In genomic region chr4:164959421-164959820, GRCh38 we compare ENCODE assay signal across 10 cellular contexts. TPM values are rescaled to one million over a fixed set of nuclear protein-coding genes. Genes with fewer than 3 reads are reported as not detected.
DNase-seq lines count a peak whose midpoint lies in the region; ATAC-seq, FAIRE-seq and TF ChIP-seq lines count a peak whose summit lies in the region.
"Not testable (repeated sequence)": the region's sequence is repeated elsewhere in the genome, so short reads cannot be mapped to it uniquely, and the experiment has no call there.
"Had no signal": no experiment of that assay in that cellular context is flagged by ENCODE, and none has a peak within 500 bp of the region (broad histone marks: within the 10 kb centered on the region; RNA-seq: fewer than 3 reads in every experiment).

No MANE protein-coding gene starts in this region.

- H3K4me3 ChIP-seq in AG10803 (ENCODE audit: low read length); HCT116 (replicated peaks in 1 of 2; ENCODE audit: low read depth in 1 of 2, low read length in 2 of 2); astrocyte (ENCODE audit: insufficient read depth, low read depth, low read length); choroid plexus epithelial cell (ENCODE audit: low read depth, low read length); fibroblast of villous mesenchyme (ENCODE audit: low read depth, low read length): not testable (repeated sequence)
- H3K4me3 ChIP-seq in skeletal muscle satellite cell (ENCODE audit: low read length) = peak overlapping the region; percentile 48

- not testable (repeated sequence) for H4K20me1 ChIP-seq in HCT116 (ENCODE audit: insufficient read depth); astrocyte (ENCODE audit: insufficient read depth, low read length)

- H3K4me1 ChIP-seq in HCT116 (ENCODE audit: control insufficient read depth in 1 of 2, insufficient read depth in 2 of 2, low read length in 2 of 2) (peaks cover 6 to 28% of the 10 kb centered on the region in 2 experiments; a peak in 3 of 4 replicates), skeletal muscle satellite cell (ENCODE audit: control insufficient read depth, insufficient read depth, low read length) (peaks cover 39% of the 10 kb centered on the region)
- not testable (repeated sequence) for H3K4me1 ChIP-seq in astrocyte (ENCODE audit: insufficient read depth, low read length)

- H2AFZ ChIP-seq in HCT116 (ENCODE audit: low read depth, low read length, poor library complexity, severe bottlenecking) = peak overlapping the region; percentile 90
- not testable (repeated sequence) for H2AFZ ChIP-seq in astrocyte (ENCODE audit: low read depth, low read length)

- not testable (repeated sequence) for H3K27me3 Mint-ChIP-seq in astrocyte (ENCODE audit: low read depth, unreplicated experiment)

- ATAC-seq in HCT116 (peak; percentile 82), left lobe of liver (peak; percentile 33)

- intact Hi-C loops in HCT116 (cut with micrococcal nuclease) = not testable (repeated sequence)

- not testable (repeated sequence) for H3K9ac ChIP-seq in HCT116 (ENCODE audit: low read length); astrocyte (ENCODE audit: low read length)
- H3K9ac ChIP-seq in skeletal muscle satellite cell (ENCODE audit: low read depth, low read length) = peak overlapping the region; percentile 65

- not testable (repeated sequence) for TF ChIP-seq POLR2A in HCT116 (IDR thresholded peaks at IDR 0.05; ENCODE audit: borderline replicate concordance, extremely low read depth, insufficient read depth, insufficient read length)

- peak overlapping the region; percentile 21 for H3K27ac Mint-ChIP-seq in astrocyte (ENCODE audit: unreplicated experiment)

- not testable (repeated sequence) for H3K9me2 ChIP-seq in HCT116 (ENCODE audit: insufficient read depth)

- DNase-seq in AG10803 (ENCODE audit: low read depth) = peak; percentile 50
- not testable (repeated sequence) for DNase-seq in HCT116 (ENCODE audit: low read depth, low spot score); astrocyte (ENCODE audit: low read depth); left lobe of liver (ENCODE audit: low spot score)
- DNase-seq in NCI-H226 = peak; percentile 84
- DNase-seq in choroid plexus epithelial cell (ENCODE audit: low read depth) = peak; percentile 74
- peak; percentile 37 for DNase-seq in fibroblast of villous mesenchyme (ENCODE audit: low read depth)

- TF ChIP-seq RAD21 in HCT116 (IDR thresholded peaks at IDR 0.05; ENCODE audit: low read depth) = not testable (repeated sequence)

- H3K9me3 Mint-ChIP-seq in astrocyte (ENCODE audit: unreplicated experiment) = not testable (repeated sequence)

- H3K4me3 Mint-ChIP-seq in astrocyte (ENCODE audit: unreplicated experiment) = peak overlapping the region; percentile 98

- H3K4me2 ChIP-seq in HCT116 (ENCODE audit: low read length) (peak overlapping the region; percentile 56), skeletal muscle satellite cell (ENCODE audit: low read length) (peak overlapping the region; percentile 80)
- H3K4me2 ChIP-seq in astrocyte (ENCODE audit: low read length) = not testable (repeated sequence)

- H3K79me2 ChIP-seq in HCT116 (ENCODE audit: insufficient read depth, low read length); astrocyte (ENCODE audit: insufficient read depth, low read length): not testable (repeated sequence)

- RAD21 ChIA-PET in HCT116 (lab: Charles Lee; ENCODE audit: low non-redundant PET in 1 of 2, low total read pairs in 2 of 2, uncharacterized antibody in 2 of 2, unreplicated experiment in 2 of 2) = not testable (repeated sequence)

- H3K36me3 ChIP-seq in HCT116 (ENCODE audit: control insufficient read depth in 1 of 2, insufficient read depth in 2 of 2, low read length in 2 of 2); astrocyte (ENCODE audit: insufficient read depth, low read length); skeletal muscle satellite cell (ENCODE audit: insufficient read depth, low read length): not testable (repeated sequence)

- not testable (repeated sequence) for H3K36me3 Mint-ChIP-seq in astrocyte (ENCODE audit: low read depth, unreplicated experiment)

- not testable (repeated sequence) for H3K27ac ChIP-seq in HCT116 (ENCODE audit: low read depth, low read length); astrocyte (ENCODE audit: low read depth, low read length)

- H3K27me3 ChIP-seq in HCT116 (ENCODE audit: insufficient read depth, low read length); astrocyte (ENCODE audit: insufficient read depth, low read length); skeletal muscle satellite cell (ENCODE audit: control insufficient read depth, insufficient read depth, low read length): not testable (repeated sequence)

- CTCF ChIA-PET in HCT116 (lab: Charles Lee) = not testable (repeated sequence)

- POLR2A ChIA-PET in HCT116 (lab: Charles Lee) = not testable (repeated sequence)

- FAIRE-seq in astrocyte (lab: Jason Lieb, UNC) = peak; percentile 49

- not testable (repeated sequence) for H3K9me3 ChIP-seq in HCT116 (ENCODE audit: control insufficient read depth in 1 of 2, insufficient read depth in 1 of 2, low read depth in 1 of 2, low read length in 2 of 2); astrocyte (ENCODE audit: insufficient read depth, low read depth, low read length); skeletal muscle satellite cell (replicated peaks; ENCODE audit: low read length)

- TF ChIP-seq CTCF in AG10803 (conservative IDR thresholded peaks at IDR 0.05; ENCODE audit: low read length); HCT116 (IDR thresholded peaks at IDR 0.05 in 2 of 3, conservative IDR thresholded peaks at IDR 0.05 in 1 of 3; ENCODE audit: borderline replicate concordance in 1 of 3, insufficient read depth in 1 of 3, low read depth in 2 of 3, low read length in 2 of 3); astrocyte (IDR thresholded peaks at IDR 0.05; ENCODE audit: insufficient read depth, low read depth, low read length); choroid plexus epithelial cell (conservative IDR thresholded peaks at IDR 0.05; ENCODE audit: low read depth, low read length); fibroblast of villous mesenchyme (IDR thresholded peaks at IDR 0.05; ENCODE audit: insufficient read depth, low read depth, low read length): not testable (repeated sequence)

- peaks cover 18% of the 10 kb centered on the region for H3K4me1 Mint-ChIP-seq in astrocyte (ENCODE audit: low read depth, unreplicated experiment)

- BruUV-seq in HCT116 (replicated peaks; lab: Mats Ljungman, UMichigan) = not testable (repeated sequence)

RNA-seq across cellular contexts. Expression of gene TRIM61, which starts 18.0 kb away (rescaled TPM):
- 0.15 TPM for total RNA-seq in HCT116 (2021; ENCODE audit: unreplicated experiment)
- not detected in 2 replicates for polyA plus RNA-seq in HCT116 (2012)
- total RNA-seq in astrocyte = 1.4 and 2.2 TPM in 2 replicates
- 1.7 and 2.9 TPM in 2 replicates for total RNA-seq in fibroblast of villous mesenchyme
- 0.15 TPM for total RNA-seq in left lobe of liver
- 3.3 and 4.3 TPM in 2 replicates for total RNA-seq in skeletal muscle satellite cell (2012; rRNA removed)
- total RNA-seq: A172 had no signal
- polyA plus RNA-seq: GM23338 had no signal
